2 cellular contexts compared by ENCODE assay signal in the genomic region with DNA sequence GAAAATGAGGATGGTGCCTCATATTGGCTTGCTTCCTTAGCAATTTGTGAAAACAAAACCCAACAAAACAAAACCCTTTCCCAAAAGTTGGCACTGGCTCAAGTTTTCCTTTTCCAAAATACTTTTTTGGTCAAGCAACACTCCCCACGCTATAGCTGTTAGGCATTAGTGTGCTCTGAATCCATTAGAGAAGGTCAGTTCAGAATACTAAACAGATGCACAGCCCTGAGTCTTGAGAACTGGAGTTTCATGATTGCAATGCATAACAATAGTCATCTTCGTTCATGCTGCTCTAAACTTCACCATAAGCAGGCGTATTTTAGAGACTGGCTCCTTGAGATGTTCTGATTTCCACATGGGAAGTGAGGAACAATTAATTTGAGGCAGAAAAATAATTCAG.
TF ChIP-seq lines count a peak whose summit lies in the region.

No MANE protein-coding gene starts in this region.

TF ChIP-seq in SK-N-SH, 30 proteins besides CTCF, POLR2A, EP300 and RAD21:
- TF ChIP-seq POLR2AphosphoS5 (IDR thresholded peaks at IDR 0.05; ENCODE audit: low read depth, low read length) = no peak
- TF ChIP-seq YY1 (IDR thresholded peaks at IDR 0.05; ENCODE audit: low read depth) = no peak
- no peak for TF ChIP-seq NFIC (IDR thresholded peaks at IDR 0.05; ENCODE audit: borderline replicate concordance)
- TF ChIP-seq FOXJ3 (CRISPR knock-in tag; IDR thresholded peaks at IDR 0.05) = no peak
- TF ChIP-seq TEAD4 (IDR thresholded peaks at IDR 0.05; ENCODE audit: borderline replicate concordance, insufficient read depth) = no peak

TF ChIP-seq in H1, 55 proteins besides CTCF, POLR2A, EP300 and RAD21:
- no peak for TF ChIP-seq CBX5 (IDR thresholded peaks at IDR 0.05; ENCODE audit: low read depth, low read length)
